22 cellular contexts compared by ENCODE assay signal in genomic region chr16:53045554-53046250, GRCh38. TPM values are rescaled to one million over a fixed set of nuclear protein-coding genes. Genes with fewer than 3 reads are reported as not detected.
DNase-seq lines count a peak whose midpoint lies in the region; ATAC-seq, FAIRE-seq and TF ChIP-seq lines count a peak whose summit lies in the region.
"Had no signal": no experiment of that assay in that cellular context is flagged by ENCODE, and none has a peak within 500 bp of the region (broad histone marks: within the 10 kb centered on the region; RNA-seq: fewer than 3 reads in every experiment).

No MANE protein-coding gene starts in this region.

- H3K4me2 ChIP-seq in keratinocyte (ENCODE audit: control insufficient read depth, extremely low read depth, insufficient read depth, low read depth, low read length): no peak overlapping the region

- DNase-seq in astrocyte of the hippocampus (ENCODE audit: low read depth, low spot score) (peak; percentile 67), keratinocyte (ENCODE audit: low read depth, low spot score) (no peak), pancreas (peak in 2 of 6 donors; percentile 23 to 33), Right ventricle myocardium superior (no peak)
- no peak for DNase-seq in activated CD4-positive, alpha-beta T cell treated with anti-CD3 and anti-CD28 coated beads, Interleukin-2, amount 50 U/mL, for 1 hour
- DNase-seq: activated CD4-positive, alpha-beta T cell treated with anti-CD3 and anti-CD28 coated beads, Interleukin-2, amount 10 ng/mL, durations not matched to agents 24 days and 14 days; DMS153; effector memory CD8-positive, alpha-beta T cell; GF-D8; GM23248; left cardiac atrium; NCI-H1417; NCI-H2107; NCI-H510A treated with DMSO at 0.1 percent for 48 hours; stimulated activated CD4-positive, alpha-beta T cell treated with anti-CD3 and anti-CD28 coated beads, Interleukin-1b, Interleukin-23, amount 100 ng/mL, for 48 hours; testis had no signal

- dilution Hi-C loops in keratinocyte (cut with MboI; ENCODE audit: extremely low pct_ligation_motif_present, low sequenced_read_pairs): no loop called here

- H3K4me3 ChIP-seq in HEK293 (ENCODE audit: low read depth, low read length) (no peak overlapping the region), keratinocyte (ENCODE audit: control insufficient read depth in 2 of 3, extremely low read depth in 1 of 3, insufficient read depth in 2 of 3, low read depth in 1 of 3, low read length in 3 of 3) (no peak overlapping the region), pancreas (no peak overlapping the region)
- H3K4me3 ChIP-seq: ascending aorta, GM23248, testis had no signal

- H2AFZ ChIP-seq in keratinocyte (ENCODE audit: control insufficient read depth, low read length): no peak overlapping the region
- H2AFZ ChIP-seq: GM23248 had no signal

- CTCF ChIA-PET in HEK293 (lab: Yijun Ruan, JAX): no interaction called here

- H3K27ac ChIP-seq in HEK293 (ENCODE audit: extremely low read depth, low read depth, low read length): no peak overlapping the region
- no peak overlapping the region for H3K27ac ChIP-seq in keratinocyte (ENCODE audit: control insufficient read depth, insufficient read depth, low read length)
- H3K27ac ChIP-seq in pancreas: peak overlapping the region in 3 of 4 donors; percentile 74 to 81 (median 80)
- H3K27ac ChIP-seq: ascending aorta, GM23248, testis had no signal

- H3K9me3 ChIP-seq in HEK293 (ENCODE audit: control insufficient read depth, insufficient read depth, low read depth, low read length): no peaks in the 10 kb centered on the region
- no peaks in the 10 kb centered on the region for H3K9me3 ChIP-seq in keratinocyte (ENCODE audit: control insufficient read depth, low read depth, low read length)
- H3K9me3 ChIP-seq in pancreas: no peaks in the 10 kb centered on the region
- H3K9me3 ChIP-seq: ascending aorta, testis had no signal

- POLR2A ChIA-PET in HEK293 (lab: Yijun Ruan, JAX): no interaction called here

- no peaks in the 10 kb centered on the region for H4K20me1 ChIP-seq in keratinocyte (ENCODE audit: control insufficient read depth, extremely low read depth, insufficient read depth, low read length)

- WGBS in pancreas, 2 donors: 43 to 48% methylated on average over 5 of the region's 5 CpGs

- H3K9ac ChIP-seq in keratinocyte (ENCODE audit: control insufficient read depth, extremely low read depth, insufficient read depth, low read length): no peak overlapping the region
- H3K9ac ChIP-seq: GM23248 had no signal

- peak in 2 of 4 donors; percentile 12 to 22 for ATAC-seq in pancreas
- no peak for ATAC-seq in GM21447 (IDR thresholded peaks at IDR 0.05; ENCODE audit: unreplicated experiment)
- ATAC-seq in GM21367 (IDR thresholded peaks at IDR 0.05; ENCODE audit: unreplicated experiment): no peak
- ATAC-seq in Right ventricle myocardium superior (ENCODE audit: poor library complexity): no peak
- ATAC-seq: activated T-helper 17 cell treated with anti-CD3 and anti-CD28 coated beads, Interleukin-2, amount 50 U/mL, for 72 hours; effector memory CD8-positive, alpha-beta T cell; left cardiac atrium; stimulated activated effector memory CD8-positive, alpha-beta T cell treated with anti-CD3 and anti-CD28 coated beads, Interleukin-12 subunit alpha, Interleukin-12 subunit beta, amount 100 ng/mL, for 72 hours had no signal

- H3K36me3 ChIP-seq in HEK293 (ENCODE audit: control insufficient read depth in 2 of 2, insufficient read depth in 1 of 2, low read length in 2 of 2): no peaks in the 10 kb centered on the region
- H3K36me3 ChIP-seq in keratinocyte (ENCODE audit: control insufficient read depth in 2 of 2, extremely low read depth in 1 of 2, insufficient read depth in 2 of 2, low read length in 2 of 2): no peaks in the 10 kb centered on the region
- no peaks in the 10 kb centered on the region for H3K36me3 ChIP-seq in pancreas
- H3K36me3 ChIP-seq: ascending aorta had no signal

- no peaks in the 10 kb centered on the region for H3K79me2 ChIP-seq in keratinocyte (ENCODE audit: control insufficient read depth, insufficient read depth, low read length)

- H3K9me1 ChIP-seq in keratinocyte (ENCODE audit: control insufficient read depth, extremely low read depth, insufficient read depth, low read length): no peaks in the 10 kb centered on the region

- H3K27me3 ChIP-seq in keratinocyte (ENCODE audit: control insufficient read depth, extremely low read depth, insufficient read depth, low read length) (no peaks in the 10 kb centered on the region), pancreas (no peaks in the 10 kb centered on the region)
- H3K27me3 ChIP-seq: ascending aorta, testis had no signal

- H3K4me1 ChIP-seq in HEK293 (ENCODE audit: control insufficient read depth, insufficient read depth, low read length): no peaks in the 10 kb centered on the region
- H3K4me1 ChIP-seq in keratinocyte (ENCODE audit: control insufficient read depth, extremely low read depth, insufficient read depth, low read length): peaks cover 35% of the 10 kb centered on the region
- peaks cover 0 to 4% (median 0%) of the 10 kb centered on the region in 3 donors for H3K4me1 ChIP-seq in pancreas
- H3K4me1 ChIP-seq: testis had no signal

- intact Hi-C loops in pancreas (cut with DNase I): no loop called here
- intact Hi-C loops in Right ventricle myocardium superior (cut with DNase I): no loop called here

- FAIRE-seq in keratinocyte (lab: Jason Lieb, UNC) (peak; percentile 67), pancreas (lab: Jason Lieb, UNC) (no peak)

- no peak for TF ChIP-seq CTCF in HEK293 (tag by site-specific recombination; IDR thresholded peaks at IDR 0.05)
- no peak for TF ChIP-seq CTCF in keratinocyte (optimal IDR thresholded peaks at IDR 0.05 in 1 of 3, IDR thresholded peaks at IDR 0.05 in 1 of 3, conservative IDR thresholded peaks at IDR 0.05 in 1 of 3; ENCODE audit: extremely low read depth in 1 of 3, insufficient read depth in 2 of 3, low read length in 3 of 3)
- TF ChIP-seq CTCF in pancreas (IDR thresholded peaks at IDR 0.05): no peak

TF ChIP-seq in HEK293, 187 proteins besides CTCF, POLR2A, EP300 and RAD21:
- no peak for TF ChIP-seq ZNF626 (tag by site-specific recombination; IDR thresholded peaks at IDR 0.05)
- no peak for TF ChIP-seq ZNF16 (tag by site-specific recombination; IDR thresholded peaks at IDR 0.05; ENCODE audit: low read depth)
- peak; percentile 36; the same call in 1 of the 2 replicates for TF ChIP-seq PRDM10 (tag by site-specific recombination; IDR thresholded peaks at IDR 0.05)
- TF ChIP-seq, protein P1, sequence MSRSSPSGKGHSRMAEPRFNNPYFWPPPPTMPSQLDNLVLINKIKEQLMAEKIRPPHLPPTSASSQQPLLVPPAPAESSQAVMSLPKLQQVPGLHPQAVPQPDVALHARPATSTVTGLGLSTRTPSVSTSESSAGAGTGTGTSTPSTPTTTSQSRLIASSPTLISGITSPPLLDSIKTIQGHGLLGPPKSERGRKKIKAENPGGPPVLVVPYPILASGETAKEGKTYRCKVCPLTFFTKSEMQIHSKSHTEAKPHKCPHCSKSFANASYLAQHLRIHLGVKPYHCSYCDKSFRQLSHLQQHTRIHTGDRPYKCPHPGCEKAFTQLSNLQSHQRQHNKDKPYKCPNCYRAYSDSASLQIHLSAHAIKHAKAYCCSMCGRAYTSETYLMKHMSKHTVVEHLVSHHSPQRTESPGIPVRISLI (tag by site-specific recombination; IDR thresholded peaks at IDR 0.05): no peak

RNA-seq across cellular contexts. Expression of gene CHD9NB, which starts 7.0 kb away (rescaled TPM):
- polyA plus RNA-seq in keratinocyte (0.53 to 0.89 TPM (median 0.64 TPM) in 3 replicates), pancreas (10 to 100 TPM in 1 of 2 donors, 1 to 10 TPM in 1; 3.3 to 22.1 TPM)
- polyA plus RNA-seq in keratinocyte (2011; ENCODE audit: low read depth): 0.21 TPM
- polyA plus RNA-seq in keratinocyte (2011; cell fraction: cytosol; rRNA removed): 0.75 and 0.82 TPM in 2 replicates
- polyA plus RNA-seq in keratinocyte (2011; cell fraction: nucleus; rRNA removed): 2.1 TPM in 2 replicates
- polyA plus RNA-seq in keratinocyte (2012; ENCODE audit: low replicate concordance): 0.79 and 1.3 TPM in 2 replicates
- polyA minus RNA-seq in keratinocyte: 0.73 to 1.8 TPM (median 1.1 TPM) in 3 replicates
- not detected for polyA minus RNA-seq in keratinocyte (2011; cell fraction: cytosol; rRNA and poly(A)+ RNA removed)
- 0.74 and 1.6 TPM in 2 replicates for polyA minus RNA-seq in keratinocyte (2011; cell fraction: nucleus; rRNA and poly(A)+ RNA removed)
- total RNA-seq in pancreas (1 to 10 TPM; 1.6 to 4.2 (median 2.9) TPM), Right ventricle myocardium superior (0.86 TPM)

RNA-seq across cellular contexts. Expression of gene CHD9, which starts 9.1 kb away (rescaled TPM):
- polyA plus RNA-seq in keratinocyte: 18.5 to 32.8 TPM (median 24.7 TPM) in 3 replicates
- polyA plus RNA-seq in keratinocyte (2011; ENCODE audit: low read depth): 66.4 TPM
- polyA plus RNA-seq in keratinocyte (2011; cell fraction: cytosol; rRNA removed): 7.3 and 17.0 TPM in 2 replicates
- polyA plus RNA-seq in keratinocyte (2011; cell fraction: nucleus; rRNA removed): 40.9 and 55.0 TPM in 2 replicates
- 13.0 and 14.7 TPM in 2 replicates for polyA plus RNA-seq in keratinocyte (2012; ENCODE audit: low replicate concordance)
- 10.3 to 146 TPM (median 105 TPM) in 3 replicates for polyA minus RNA-seq in keratinocyte
- polyA minus RNA-seq in keratinocyte (2011; cell fraction: cytosol; rRNA and poly(A)+ RNA removed): 11.5 TPM
- 64.3 and 116 TPM in 2 replicates for polyA minus RNA-seq in keratinocyte (2011; cell fraction: nucleus; rRNA and poly(A)+ RNA removed)
- total RNA-seq in pancreas: 10 to 100 TPM; 23.5 to 40.9 (median 30.8) TPM
- polyA plus RNA-seq in pancreas: 1 to 10 TPM; 7.2 to 9.9 TPM
- total RNA-seq in Right ventricle myocardium superior: 39.5 TPM

Comparison
In these comparisons a context has a peak if more than half of its experiments do, and no peak if none do; other contexts are left out.
1. H3K27ac ChIP-seq: peak in pancreas (3 of 4); none in HEK293 (single experiment) and keratinocyte (single experiment).